Comparison of ENCODE assay signal across 20 cellular contexts in the genomic region with DNA sequence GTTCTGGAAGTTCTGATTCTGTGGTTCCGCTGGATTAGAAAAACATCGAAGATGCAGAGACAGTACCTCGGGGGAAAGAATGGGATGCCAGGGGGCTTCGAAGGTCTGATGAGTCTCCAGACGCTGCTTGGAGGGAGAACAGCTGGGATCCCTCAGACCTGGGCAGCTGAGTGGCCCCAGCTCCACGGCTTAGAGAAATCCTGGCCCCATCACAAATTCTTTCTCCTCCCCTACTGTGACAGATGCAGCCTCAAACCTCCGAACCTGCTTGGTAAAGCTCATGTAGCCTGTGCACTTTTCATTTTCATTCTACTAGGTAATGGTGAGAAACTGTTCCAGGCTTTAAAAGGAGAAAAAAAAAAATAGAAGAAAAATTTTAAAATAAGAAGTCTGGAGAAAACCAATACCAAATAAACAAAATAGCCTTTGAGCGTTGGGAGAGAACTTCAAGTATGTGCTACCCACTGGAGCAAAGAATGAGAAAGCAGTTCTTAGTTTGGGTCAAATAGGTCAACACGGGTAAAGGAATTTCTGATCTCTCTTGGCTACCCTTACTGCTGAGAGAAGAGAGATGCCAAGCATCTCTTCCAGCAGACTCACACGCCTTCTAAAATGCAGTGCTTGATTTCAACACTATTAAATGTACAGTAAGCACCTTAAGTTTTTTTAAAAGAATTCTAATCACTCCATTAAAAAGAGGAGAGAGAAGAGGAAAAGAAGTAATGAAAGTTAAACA. TPM values are rescaled to one million over a fixed set of nuclear protein-coding genes. Genes with fewer than 3 reads are reported as not detected.
DNase-seq lines count a peak whose midpoint lies in the region; ATAC-seq, FAIRE-seq and TF ChIP-seq lines count a peak whose summit lies in the region.
"Had no signal": no experiment of that assay in that cellular context is flagged by ENCODE, and none has a peak within 500 bp of the region (broad histone marks: within the 10 kb centered on the region; RNA-seq: fewer than 3 reads in every experiment).

No MANE protein-coding gene starts in this region.

- H3K79me2 ChIP-seq in keratinocyte (ENCODE audit: control insufficient read depth, insufficient read depth, low read length) (no peaks in the 10 kb centered on the region), neural progenitor cell (ENCODE audit: low read depth) (no peaks in the 10 kb centered on the region)

- H3K4me2 ChIP-seq in keratinocyte (ENCODE audit: control insufficient read depth, extremely low read depth, insufficient read depth, low read depth, low read length) (no peak overlapping the region), neural progenitor cell (peak overlapping the region; percentile 52)

- no peaks in the 10 kb centered on the region for H3K9me3 ChIP-seq in keratinocyte (ENCODE audit: control insufficient read depth, low read depth, low read length)
- no peaks in the 10 kb centered on the region for H3K9me3 ChIP-seq in neural progenitor cell (ENCODE audit: low read depth)
- H3K9me3 ChIP-seq in thyroid gland: no peaks in the 10 kb centered on the region

- no peaks in the 10 kb centered on the region for H3K9me1 ChIP-seq in keratinocyte (ENCODE audit: control insufficient read depth, extremely low read depth, insufficient read depth, low read length)

- no peak overlapping the region for H3K9ac ChIP-seq in keratinocyte (ENCODE audit: control insufficient read depth, extremely low read depth, insufficient read depth, low read length)
- no peak overlapping the region for H3K9ac ChIP-seq in neural progenitor cell
- H3K9ac ChIP-seq: GM23248 had no signal

- H3K4me1 Mint-ChIP-seq in activated T-cell treated with anti-CD3 and anti-CD28 coated beads, Interleukin-2, amount 50 U/mL, for 72 hours (ENCODE audit: low read depth): no peaks in the 10 kb centered on the region
- H3K4me1 Mint-ChIP-seq in neural progenitor cell: peaks cover 41% of the 10 kb centered on the region

- no peak for TF ChIP-seq CTCF in keratinocyte (optimal IDR thresholded peaks at IDR 0.05 in 1 of 3, IDR thresholded peaks at IDR 0.05 in 1 of 3, conservative IDR thresholded peaks at IDR 0.05 in 1 of 3; ENCODE audit: extremely low read depth in 1 of 3, insufficient read depth in 2 of 3, low read length in 3 of 3)
- TF ChIP-seq CTCF in neural progenitor cell (IDR thresholded peaks at IDR 0.05): no peak
- no peak for TF ChIP-seq CTCF in thyroid gland (IDR thresholded peaks at IDR 0.05)

- peaks cover 41% of the 10 kb centered on the region for H3K27me3 Mint-ChIP-seq in activated T-cell treated with anti-CD3 and anti-CD28 coated beads, Interleukin-2, amount 50 U/mL, for 72 hours (ENCODE audit: low read depth)
- H3K27me3 Mint-ChIP-seq in neural progenitor cell (ENCODE audit: insufficient read depth, low read depth): no peaks in the 10 kb centered on the region

- dilution Hi-C loops in keratinocyte (cut with MboI; ENCODE audit: extremely low pct_ligation_motif_present, low sequenced_read_pairs): no loop called here

- peak; percentile 34 for FAIRE-seq in keratinocyte (lab: Jason Lieb, UNC)
- FAIRE-seq: GM12891 had no signal

- H3K27me3 ChIP-seq in keratinocyte (ENCODE audit: control insufficient read depth, extremely low read depth, insufficient read depth, low read length) (peaks cover 11% of the 10 kb centered on the region), neural progenitor cell (no peaks in the 10 kb centered on the region), thyroid gland (no peaks in the 10 kb centered on the region)

- H2AFZ ChIP-seq in keratinocyte (ENCODE audit: control insufficient read depth, low read length) (no peak overlapping the region), neural progenitor cell (replicated peaks) (no peak overlapping the region)
- H2AFZ ChIP-seq: GM23248 had no signal

- no peaks in the 10 kb centered on the region for H3K36me3 Mint-ChIP-seq in activated T-cell treated with anti-CD3 and anti-CD28 coated beads, Interleukin-2, amount 50 U/mL, for 72 hours (ENCODE audit: insufficient read depth in 2 of 2)
- peaks cover 1% of the 10 kb centered on the region for H3K36me3 Mint-ChIP-seq in neural progenitor cell

- no peak for DNase-seq in activated T-cell treated with anti-CD3 and anti-CD28 coated beads, Interleukin-2, amount 50 U/mL, for 72 hours
- no peak for DNase-seq in activated T-cell treated with anti-CD3 and anti-CD28 coated beads, Interleukin-2, amount 50 U/mL, for 1 hour
- no peak for DNase-seq in keratinocyte (ENCODE audit: low read depth, low spot score)
- peak; percentile 31 for DNase-seq in neural progenitor cell (ENCODE audit: low spot score)
- DNase-seq in thyroid gland: peak; percentile 49 to 53
- no peak for DNase-seq in DMS79 treated with DMSO at 0.1 percent for 48 hours (lab: John Stamatoyannopoulos, UW)
- DNase-seq in NCI-H526 (lab: John Stamatoyannopoulos, UW): no peak
- DNase-seq: DMS79; GM23248; HCEC 1CT; Kasumi-1; NCI-H187; NCI-H446; NK-92 treated with Interleukin-12 subunit alpha and Interleukin-12 subunit beta, amount 100 ng/mL, for 24 hours; SHP77 treated with DMSO at 0.1 percent for 48 hours had no signal

- no peaks in the 10 kb centered on the region for H4K20me1 ChIP-seq in keratinocyte (ENCODE audit: control insufficient read depth, extremely low read depth, insufficient read depth, low read length)
- H4K20me1 ChIP-seq in neural progenitor cell (ENCODE audit: low read depth): no peaks in the 10 kb centered on the region

- ATAC-seq in activated T-cell treated with anti-CD3 and anti-CD28 coated beads, Interleukin-2, amount 50 U/mL, for 72 hours (replicated peaks in 1 of 2): no peak
- ATAC-seq in GM19463 (IDR thresholded peaks at IDR 0.05; ENCODE audit: unreplicated experiment): no peak

- intact Hi-C loops in thyroid gland (cut with DNase I): no loop called here

- no peaks in the 10 kb centered on the region for H3K36me3 ChIP-seq in keratinocyte (ENCODE audit: control insufficient read depth in 2 of 2, extremely low read depth in 1 of 2, insufficient read depth in 2 of 2, low read length in 2 of 2)
- H3K36me3 ChIP-seq in neural progenitor cell: no peaks in the 10 kb centered on the region
- H3K36me3 ChIP-seq in thyroid gland: no peaks in the 10 kb centered on the region

- H3K4me3 Mint-ChIP-seq in activated T-cell treated with anti-CD3 and anti-CD28 coated beads, Interleukin-2, amount 50 U/mL, for 72 hours: no peak overlapping the region
- H3K4me3 Mint-ChIP-seq in neural progenitor cell: peak overlapping the region; percentile 32

- H3F3A ChIP-seq in neural progenitor cell (ENCODE audit: low read depth): peaks cover 13% of the 10 kb centered on the region

- H3K27ac ChIP-seq in keratinocyte (ENCODE audit: control insufficient read depth, insufficient read depth, low read length) (no peak overlapping the region), neural progenitor cell (no peak overlapping the region), thyroid gland (peak overlapping the region; percentile 78 to 90 (median 87))
- H3K27ac ChIP-seq: 22Rv1, C4-2B, GM23248, RWPE1 had no signal

- H3K9me3 Mint-ChIP-seq in activated T-cell treated with anti-CD3 and anti-CD28 coated beads, Interleukin-2, amount 50 U/mL, for 72 hours: no peaks in the 10 kb centered on the region
- peaks cover 2% of the 10 kb centered on the region for H3K9me3 Mint-ChIP-seq in neural progenitor cell

- peak in 1 of 2 donors; percentile 35 for TF ChIP-seq POLR2A in thyroid gland (IDR thresholded peaks at IDR 0.05)

- H3K4me1 ChIP-seq in keratinocyte (ENCODE audit: control insufficient read depth, extremely low read depth, insufficient read depth, low read length): no peaks in the 10 kb centered on the region
- peaks cover 31% of the 10 kb centered on the region for H3K4me1 ChIP-seq in neural progenitor cell
- peaks cover 13 to 26% of the 10 kb centered on the region in 2 donors for H3K4me1 ChIP-seq in thyroid gland

- 43 to 49% methylated on average over 10 of the region's 10 CpGs for WGBS in thyroid gland, 2 donors

- H3K4me3 ChIP-seq in keratinocyte (ENCODE audit: control insufficient read depth in 2 of 3, extremely low read depth in 1 of 3, insufficient read depth in 2 of 3, low read depth in 1 of 3, low read length in 3 of 3): no peak overlapping the region
- H3K4me3 ChIP-seq in neural progenitor cell: no peak overlapping the region
- no peak overlapping the region for H3K4me3 ChIP-seq in thyroid gland (replicated peaks in 1 of 3)
- H3K4me3 ChIP-seq: GM23248 had no signal

- H3K27ac Mint-ChIP-seq in activated T-cell treated with anti-CD3 and anti-CD28 coated beads, Interleukin-2, amount 50 U/mL, for 72 hours: peak overlapping the region; percentile 30
- peak overlapping the region; percentile 49 for H3K27ac Mint-ChIP-seq in neural progenitor cell

RNA-seq across cellular contexts. Expression of gene MAF, which starts 19.9 kb away (rescaled TPM):
- total RNA-seq in activated T-cell treated with anti-CD3 and anti-CD28 coated beads, Interleukin-2, amount 50 U/mL, for 72 hours: 100 to 1,000 TPM in 1 of 2 donors, 10 to 100 TPM in 1; 46.7 to 208 TPM
- 5.7 to 12.3 TPM (median 8.2 TPM) in 3 replicates for polyA plus RNA-seq in keratinocyte
- 8.3 TPM for polyA plus RNA-seq in keratinocyte (2011; ENCODE audit: low read depth)
- 4.4 and 5.1 TPM in 2 replicates for polyA plus RNA-seq in keratinocyte (2011; cell fraction: cytosol; rRNA removed)
- polyA plus RNA-seq in keratinocyte (2011; cell fraction: nucleus; rRNA removed): 9.2 and 10.6 TPM in 2 replicates
- 9.6 and 15.6 TPM in 2 replicates for polyA plus RNA-seq in keratinocyte (2012; ENCODE audit: low replicate concordance)
- 2.7 to 5.0 TPM (median 3.3 TPM) in 3 replicates for polyA minus RNA-seq in keratinocyte
- 17.8 TPM for polyA minus RNA-seq in keratinocyte (2011; cell fraction: cytosol; rRNA and poly(A)+ RNA removed)
- 10.4 and 11.7 TPM in 2 replicates for polyA minus RNA-seq in keratinocyte (2011; cell fraction: nucleus; rRNA and poly(A)+ RNA removed)
- 10.8 and 13.5 TPM in 2 replicates for total RNA-seq in neural progenitor cell (ENCODE audit: low replicate concordance)
- 100 to 1,000 TPM in 1 of 4 donors, 10 to 100 TPM in 3; 59.7 to 158 (median 67.1) TPM for total RNA-seq in thyroid gland
- polyA plus RNA-seq: GM23248 had no signal

Comparison
In these comparisons a context has a peak if more than half of its experiments do, and no peak if none do; other contexts are left out.
1. DNase-seq: peak in neural progenitor cell (single experiment) and thyroid gland (2 of 2); none in activated T-cell treated with anti-CD3 and anti-CD28 coated beads, Interleukin-2, amount 50 U/mL, for 72 hours (0 of 2), activated T-cell treated with anti-CD3 and anti-CD28 coated beads, Interleukin-2, amount 50 U/mL, for 1 hour (single experiment), keratinocyte (single experiment), DMS79 treated with DMSO at 0.1 percent for 48 hours (single experiment) and NCI-H526 (0 of 2).
2. H3K27ac ChIP-seq: peak in thyroid gland (3 of 3); none in keratinocyte (single experiment) and neural progenitor cell (single experiment).